11 cellular contexts compared by ENCODE assay signal in genomic region chr7:67426654-67427053, GRCh38.
"Had no signal": no experiment of that assay in that cellular context is flagged by ENCODE, and none has a peak within 500 bp of the region (broad histone marks: within the 10 kb centered on the region; RNA-seq: fewer than 3 reads in every experiment).

No MANE protein-coding gene starts in this region.

- H3K27ac ChIP-seq: GM23248 had no signal

- H3K4me1 ChIP-seq: HAP-1 had no signal

- H3K4me2 ChIP-seq: GM23338 had no signal

- H2AFZ ChIP-seq: GM23248, GM23338 had no signal

- H3K9ac ChIP-seq: GM23248 had no signal

- FAIRE-seq: H1, H54 had no signal

- ATAC-seq: GM23338, HCT116 had no signal

- H3K9me3 ChIP-seq: HAP-1 had no signal

- H3K4me3 ChIP-seq: GM23248, GM23338, HAP-1 had no signal

- H3K36me3 ChIP-seq: HAP-1 had no signal

- DNase-seq: GM23248, GOT3, H7, H9, HCEC 1CT, HFFc6 had no signal
